24 cellular contexts compared by ENCODE assay signal in genomic region chr5:145117285-145117684, GRCh38.
"Had no signal": no experiment of that assay in that cellular context is flagged by ENCODE, and none has a peak within 500 bp of the region (broad histone marks: within the 10 kb centered on the region; RNA-seq: fewer than 3 reads in every experiment).

No MANE protein-coding gene starts in this region.

- DNase-seq: colonic mucosa; cortex of kidney; dermis blood vessel endothelial cell; dorsolateral prefrontal cortex; effector CD4-positive, alpha-beta T cell; effector CD8-positive, alpha-beta T cell; effector memory CD4-positive, alpha-beta T cell; effector memory CD8-positive, alpha-beta T cell; endodermal cell; erythroblast; esophagus squamous epithelium; foreskin fibroblast; foreskin keratinocyte; foreskin melanocyte; gastrocnemius medialis; glutamatergic neuron; head of caudate nucleus; heart right ventricle had no signal

- H3K9me3 Mint-ChIP-seq: endodermal cell had no signal

- H3K4me1 ChIP-seq: colonic mucosa, esophagus muscularis mucosa, esophagus squamous epithelium, foreskin keratinocyte, gastrocnemius medialis, gastroesophageal sphincter, heart right ventricle had no signal

- H3K36me3 ChIP-seq: colonic mucosa, esophagus muscularis mucosa, esophagus squamous epithelium, gastrocnemius medialis, gastroesophageal sphincter, heart right ventricle had no signal

- H3K4me3 ChIP-seq: colonic mucosa, coronary artery, dorsolateral prefrontal cortex, esophagus muscularis mucosa, esophagus squamous epithelium, gastrocnemius medialis, gastroesophageal sphincter, heart right ventricle had no signal

- H3K27ac Mint-ChIP-seq: dendritic cell treated with granulocyte-macrophage colony-stimulating factor and Interleukin-4, amounts not matched to agents 40 ng/mL and 50 ng/mL, for 4 days; effector memory CD8-positive, alpha-beta T cell; endodermal cell had no signal

- H3K27me3 Mint-ChIP-seq: dendritic cell treated with granulocyte-macrophage colony-stimulating factor and Interleukin-4, amounts not matched to agents 40 ng/mL and 50 ng/mL, for 4 days; effector memory CD8-positive, alpha-beta T cell had no signal

- ATAC-seq: effector memory CD8-positive, alpha-beta T cell; esophagus mucosa; foreskin keratinocyte; gastrocnemius medialis; gastroesophageal sphincter; heart right ventricle had no signal

- H3K27me3 ChIP-seq: colonic mucosa, dorsolateral prefrontal cortex, esophagus muscularis mucosa, esophagus squamous epithelium, foreskin keratinocyte, gastrocnemius medialis, gastroesophageal sphincter, heart right ventricle had no signal

- H3K27ac ChIP-seq: colonic mucosa, coronary artery, dorsolateral prefrontal cortex, epithelial cell of prostate, esophagus muscularis mucosa, esophagus squamous epithelium, foreskin keratinocyte, gastrocnemius medialis, gastroesophageal sphincter, heart right ventricle had no signal

- H3K9me3 ChIP-seq: colonic mucosa, esophagus muscularis mucosa, esophagus squamous epithelium, gastrocnemius medialis, gastroesophageal sphincter, heart right ventricle had no signal

- H3K4me3 Mint-ChIP-seq: dendritic cell treated with granulocyte-macrophage colony-stimulating factor and Interleukin-4, amounts not matched to agents 40 ng/mL and 50 ng/mL, for 4 days; effector memory CD8-positive, alpha-beta T cell; endodermal cell had no signal
